In genomic region chr22:28882878-28883656, GRCh38 we compare ENCODE assay signal across 8 cellular contexts. TPM values are rescaled to one million over a fixed set of nuclear protein-coding genes. Genes with fewer than 3 reads are reported as not detected.
A peak's percentile ranks its signal among the peaks of the same experiment; 100 is the strongest.
DNase-seq lines count a peak whose midpoint lies in the region; ATAC-seq and TF ChIP-seq lines count a peak whose summit lies in the region.

Gene ZNRF3, plus strand, starts transcription at chr22:28883572. Its CDS starts 195 bp downstream, at chr22:28883767.

- H3K4me1 ChIP-seq in BE2C, result peaks cover 3% of the 10 kb centered on the region; the same call in 1 of the 2 replicates

- H3K4me3 Mint-ChIP-seq in naive thymus-derived CD8-positive, alpha-beta T cell, result peak within 1 kb of the TSS; percentile 79 to 94 (median 87)

- peak; percentile 54 for ATAC-seq in GM21367 (IDR thresholded peaks at IDR 0.05; ENCODE audit: unreplicated experiment)
- peak; percentile 81 to 83 for ATAC-seq in naive thymus-derived CD8-positive, alpha-beta T cell

- H3K27ac ChIP-seq in RWPE1, result peak within 1 kb of the TSS; percentile 71

- H3K4me3 ChIP-seq in BE2C (ENCODE audit: low read depth, low read length), result peak within 1 kb of the TSS; percentile 69

- no peaks in the 10 kb centered on the region for H3K9me3 Mint-ChIP-seq in naive thymus-derived CD8-positive, alpha-beta T cell

- CTCF ChIA-PET in RWPE1 (lab: Yijun Ruan, JAX), result no interaction called here

- no peaks in the 10 kb centered on the region for H3K36me3 Mint-ChIP-seq in naive thymus-derived CD8-positive, alpha-beta T cell

- no peaks in the 10 kb centered on the region for H3K9me3 ChIP-seq in BE2C

- TF ChIP-seq CTCF in BE2C (IDR thresholded peaks at IDR 0.05; ENCODE audit: low read depth, low read length), result no peak
- TF ChIP-seq CTCF in RWPE1 (conservative IDR thresholded peaks at IDR 0.05; ENCODE audit: low read depth), result no peak

- POLR2A ChIA-PET in RWPE1 (lab: Yijun Ruan, JAX; ENCODE audit: low non-redundant PET), result no interaction called here
- POLR2A ChIA-PET in naive thymus-derived CD8-positive, alpha-beta T cell (lab: Charles Lee), result interaction anchor here (1.2 to 1.3 kb wide), 3 partner anchors 9 to 71 kb away, joined by 3 to 4 read pairs (median 4); no protein-coding TSS in a partner anchor

- H3K27me3 ChIP-seq in BE2C, result no peaks in the 10 kb centered on the region

- H3K27ac Mint-ChIP-seq in naive thymus-derived CD8-positive, alpha-beta T cell, result peak within 1 kb of the TSS in 8 of 10 donors; percentile 30 to 90 (median 48)

- H3K4me1 Mint-ChIP-seq in naive thymus-derived CD8-positive, alpha-beta T cell, result peaks cover 12 to 20% (median 20%) of the 10 kb centered on the region in 4 donors

- H3K27me3 Mint-ChIP-seq in naive thymus-derived CD8-positive, alpha-beta T cell, result peaks cover 8 to 35% (median 20%) of the 10 kb centered on the region in 5 donors

- no peaks in the 10 kb centered on the region for H3K36me3 ChIP-seq in BE2C

- DNase-seq in BE2C (peak; percentile 97), Kasumi-1 (lab: John Stamatoyannopoulos, UW) (peak; percentile 72 to 87), RWPE1 (ENCODE audit: low spot score) (peak; percentile 84), fibroblast of peridontal ligament (ENCODE audit: extremely low read depth) (peak; percentile 90)
- DNase-seq in activated effector memory CD4-positive, alpha-beta T cell treated with Interleukin-2 at 50 U/mL for 16 hours, result peak; percentile 82
- peak; percentile 80 to 94 (median 86) for DNase-seq in naive thymus-derived CD8-positive, alpha-beta T cell
- DNase-seq in stimulated activated CD8-positive, alpha-beta memory T cell treated with anti-CD3 and anti-CD28 coated beads, Interleukin-7, amount 100 ng/mL, for 48 hours (ENCODE audit: extremely low read depth in 1 of 2, low read depth in 1 of 2), result peak; percentile 58 to 71

RNA-seq across cellular contexts. Expression of gene ZNRF3, which starts in this region (rescaled TPM):
- polyA plus RNA-seq in BE2C (2012; ENCODE audit: insufficient read depth, insufficient read length, low read depth), result 5.3 TPM
- under 1 TPM; 0.60 to 0.69 TPM for total RNA-seq in naive thymus-derived CD8-positive, alpha-beta T cell
- under 1 TPM in 2 of 3 donors, not detected in 1; 0.08 TPM for polyA plus RNA-seq in naive thymus-derived CD8-positive, alpha-beta T cell

Comparison
In these comparisons a context has a peak if more than half of its experiments do, and no peak if none do; other contexts are left out.
1. Peak in every context shown above with its lines: DNase-seq, ATAC-seq, H3K4me3 ChIP-seq and H3K27ac ChIP-seq.
2. Peak in DNase-seq and ATAC-seq in naive thymus-derived CD8-positive, alpha-beta T cell; RNA of the gene not detected or under 1 TPM.